23 cellular contexts compared by ENCODE assay signal in genomic region chr1:92134331-92134730, GRCh38. TPM values are rescaled to one million over a fixed set of nuclear protein-coding genes. Genes with fewer than 3 reads are reported as not detected.
DNase-seq lines count a peak whose midpoint lies in the region; ATAC-seq and TF ChIP-seq lines count a peak whose summit lies in the region.
"Had no signal": no experiment of that assay in that cellular context is flagged by ENCODE, and none has a peak within 500 bp of the region (broad histone marks: within the 10 kb centered on the region; RNA-seq: fewer than 3 reads in every experiment).

No MANE protein-coding gene starts in this region.

- no peaks in the 10 kb centered on the region for H3K9me3 ChIP-seq in tibial artery
- H3K9me3 ChIP-seq: BE2C; BLaER1 treated with 17β-estradiol and CSF1 and Interleukin-3, amounts not matched to agents 10 nM and 100 nM had no signal

- H3K27me3 ChIP-seq in tibial artery = no peaks in the 10 kb centered on the region
- no peaks in the 10 kb centered on the region for H3K27me3 ChIP-seq in foreskin keratinocyte
- H3K27me3 ChIP-seq: BE2C; BLaER1 treated with 17β-estradiol and CSF1 and Interleukin-3, amounts not matched to agents 10 nM and 100 nM had no signal

- no peak overlapping the region for H3K4me3 ChIP-seq in tibial artery
- H3K4me3 ChIP-seq: BLaER1 treated with 17β-estradiol and CSF1 and Interleukin-3, amounts not matched to agents 10 nM and 100 nM; GM12878; GM23338 had no signal

- H3K4me1 ChIP-seq in tibial artery (no peaks in the 10 kb centered on the region), foreskin keratinocyte (no peaks in the 10 kb centered on the region)
- H3K4me1 ChIP-seq: BE2C; BLaER1 treated with 17β-estradiol and CSF1 and Interleukin-3, amounts not matched to agents 10 nM and 100 nM had no signal

- TF ChIP-seq CTCF in tibial artery (IDR thresholded peaks at IDR 0.05) (no peak), foreskin keratinocyte (conservative IDR thresholded peaks at IDR 0.05) (no peak)

- DNase-seq in DMS79 treated with DMSO at 0.1 percent for 48 hours (lab: John Stamatoyannopoulos, UW) (peak; percentile 3), DMS79 (lab: John Stamatoyannopoulos, UW) (no peak), cerebellar cortex (ENCODE audit: low spot score) (peak; percentile 59), glomerular visceral epithelial cell (ENCODE audit: extremely low spot score) (peak; percentile 8), left kidney (ENCODE audit: low read depth, low spot score) (peak; percentile 33), tibial artery (no peak), foreskin keratinocyte (no peak)
- DNase-seq in stimulated activated CD4-positive, alpha-beta T cell treated with anti-CD3 and anti-CD28 coated beads, Interleukin-4, amount 100 ng/mL, for 1 hour = no peak
- DNase-seq: AML-193; BE2C; CD4-positive, alpha-beta T cell; CD8-positive, alpha-beta memory T cell; DMS 273 treated with DMSO at 0.1 percent for 48 hours; DND-41; GDM1; H9 had no signal

- intact Hi-C loops in tibial artery (cut with DNase I; ENCODE audit: low total_unique reads) = no loop called here

- H3K36me3 ChIP-seq in tibial artery = peaks cover 23 to 36% (median 25%) of the 10 kb centered on the region in 3 donors
- H3K36me3 ChIP-seq: BE2C had no signal

- ATAC-seq in foreskin keratinocyte = no peak
- ATAC-seq: GM12878, GM23338, HCT116 had no signal

- H3K27ac ChIP-seq in tibial artery = no peak overlapping the region
- H3K27ac ChIP-seq in foreskin keratinocyte = no peak overlapping the region
- H3K27ac ChIP-seq: 22Rv1; BLaER1 treated with 17β-estradiol and CSF1 and Interleukin-3, amounts not matched to agents 10 nM and 100 nM had no signal

RNA-seq across cellular contexts. Expression of gene BTBD8, which starts 54.2 kb away (rescaled TPM):
- total RNA-seq in foreskin keratinocyte = 1.4 and 2.4 TPM in 2 replicates
- 0.30 and 0.34 TPM in 2 replicates for polyA plus RNA-seq in foreskin keratinocyte

RNA-seq across cellular contexts. Expression of gene SETSIP, which starts 59.1 kb away (rescaled TPM):
- 0.20 and 0.25 TPM in 2 replicates for total RNA-seq in foreskin keratinocyte
- not detected in 2 replicates for polyA plus RNA-seq in foreskin keratinocyte
- total RNA-seq: CD4-positive, alpha-beta T cell; H4 had no signal
- polyA plus RNA-seq: CD14-positive monocyte; CD8-positive, alpha-beta memory T cell had no signal

Comparison
In these comparisons a context has a peak if more than half of its experiments do, and no peak if none do; other contexts are left out.
1. DNase-seq: peak in DMS79 treated with DMSO at 0.1 percent for 48 hours (single experiment), cerebellar cortex (single experiment), glomerular visceral epithelial cell (single experiment) and left kidney (single experiment); none in DMS79 (single experiment), tibial artery (0 of 2), stimulated activated CD4-positive, alpha-beta T cell treated with anti-CD3 and anti-CD28 coated beads, Interleukin-4, amount 100 ng/mL, for 1 hour (single experiment) and foreskin keratinocyte (0 of 2).